1 cellular context compared by ENCODE assay signal in the genomic region with DNA sequence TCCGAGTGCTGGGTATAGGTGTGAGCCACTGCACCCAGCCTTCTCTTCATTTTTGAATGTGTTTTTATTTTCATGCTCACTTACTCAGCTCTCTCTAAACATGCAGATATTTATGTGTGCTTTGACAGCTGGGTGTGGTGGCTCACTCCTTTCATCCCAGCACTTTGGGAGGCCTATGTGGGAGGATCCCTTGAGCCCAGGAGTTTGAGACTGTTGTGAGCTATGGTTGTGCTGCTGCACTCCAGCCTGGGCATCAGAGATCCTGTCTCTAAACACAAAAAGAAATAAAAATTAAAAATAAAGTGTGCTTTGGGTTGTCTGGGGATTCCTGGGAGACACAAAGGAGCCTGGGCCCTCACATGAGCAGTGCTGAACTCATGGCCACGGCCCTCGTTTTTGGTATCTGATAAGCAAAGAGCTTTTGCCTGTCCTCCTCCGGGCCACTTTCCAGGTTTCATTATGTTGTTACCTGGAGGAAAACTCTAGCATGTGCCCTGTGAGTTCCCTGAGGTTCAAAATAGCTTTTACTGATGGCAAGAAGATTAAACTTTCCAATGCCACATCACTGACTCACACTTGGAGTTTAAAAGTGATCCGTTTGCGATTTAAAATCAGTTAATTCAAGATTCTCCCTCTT.
TF ChIP-seq lines count a peak whose summit lies in the region.

No MANE protein-coding gene starts in this region.

TF ChIP-seq in K562, 482 proteins besides CTCF, POLR2A, EP300 and RAD21 (continued from another document and continues in another):
- TF ChIP-seq, protein P1, sequence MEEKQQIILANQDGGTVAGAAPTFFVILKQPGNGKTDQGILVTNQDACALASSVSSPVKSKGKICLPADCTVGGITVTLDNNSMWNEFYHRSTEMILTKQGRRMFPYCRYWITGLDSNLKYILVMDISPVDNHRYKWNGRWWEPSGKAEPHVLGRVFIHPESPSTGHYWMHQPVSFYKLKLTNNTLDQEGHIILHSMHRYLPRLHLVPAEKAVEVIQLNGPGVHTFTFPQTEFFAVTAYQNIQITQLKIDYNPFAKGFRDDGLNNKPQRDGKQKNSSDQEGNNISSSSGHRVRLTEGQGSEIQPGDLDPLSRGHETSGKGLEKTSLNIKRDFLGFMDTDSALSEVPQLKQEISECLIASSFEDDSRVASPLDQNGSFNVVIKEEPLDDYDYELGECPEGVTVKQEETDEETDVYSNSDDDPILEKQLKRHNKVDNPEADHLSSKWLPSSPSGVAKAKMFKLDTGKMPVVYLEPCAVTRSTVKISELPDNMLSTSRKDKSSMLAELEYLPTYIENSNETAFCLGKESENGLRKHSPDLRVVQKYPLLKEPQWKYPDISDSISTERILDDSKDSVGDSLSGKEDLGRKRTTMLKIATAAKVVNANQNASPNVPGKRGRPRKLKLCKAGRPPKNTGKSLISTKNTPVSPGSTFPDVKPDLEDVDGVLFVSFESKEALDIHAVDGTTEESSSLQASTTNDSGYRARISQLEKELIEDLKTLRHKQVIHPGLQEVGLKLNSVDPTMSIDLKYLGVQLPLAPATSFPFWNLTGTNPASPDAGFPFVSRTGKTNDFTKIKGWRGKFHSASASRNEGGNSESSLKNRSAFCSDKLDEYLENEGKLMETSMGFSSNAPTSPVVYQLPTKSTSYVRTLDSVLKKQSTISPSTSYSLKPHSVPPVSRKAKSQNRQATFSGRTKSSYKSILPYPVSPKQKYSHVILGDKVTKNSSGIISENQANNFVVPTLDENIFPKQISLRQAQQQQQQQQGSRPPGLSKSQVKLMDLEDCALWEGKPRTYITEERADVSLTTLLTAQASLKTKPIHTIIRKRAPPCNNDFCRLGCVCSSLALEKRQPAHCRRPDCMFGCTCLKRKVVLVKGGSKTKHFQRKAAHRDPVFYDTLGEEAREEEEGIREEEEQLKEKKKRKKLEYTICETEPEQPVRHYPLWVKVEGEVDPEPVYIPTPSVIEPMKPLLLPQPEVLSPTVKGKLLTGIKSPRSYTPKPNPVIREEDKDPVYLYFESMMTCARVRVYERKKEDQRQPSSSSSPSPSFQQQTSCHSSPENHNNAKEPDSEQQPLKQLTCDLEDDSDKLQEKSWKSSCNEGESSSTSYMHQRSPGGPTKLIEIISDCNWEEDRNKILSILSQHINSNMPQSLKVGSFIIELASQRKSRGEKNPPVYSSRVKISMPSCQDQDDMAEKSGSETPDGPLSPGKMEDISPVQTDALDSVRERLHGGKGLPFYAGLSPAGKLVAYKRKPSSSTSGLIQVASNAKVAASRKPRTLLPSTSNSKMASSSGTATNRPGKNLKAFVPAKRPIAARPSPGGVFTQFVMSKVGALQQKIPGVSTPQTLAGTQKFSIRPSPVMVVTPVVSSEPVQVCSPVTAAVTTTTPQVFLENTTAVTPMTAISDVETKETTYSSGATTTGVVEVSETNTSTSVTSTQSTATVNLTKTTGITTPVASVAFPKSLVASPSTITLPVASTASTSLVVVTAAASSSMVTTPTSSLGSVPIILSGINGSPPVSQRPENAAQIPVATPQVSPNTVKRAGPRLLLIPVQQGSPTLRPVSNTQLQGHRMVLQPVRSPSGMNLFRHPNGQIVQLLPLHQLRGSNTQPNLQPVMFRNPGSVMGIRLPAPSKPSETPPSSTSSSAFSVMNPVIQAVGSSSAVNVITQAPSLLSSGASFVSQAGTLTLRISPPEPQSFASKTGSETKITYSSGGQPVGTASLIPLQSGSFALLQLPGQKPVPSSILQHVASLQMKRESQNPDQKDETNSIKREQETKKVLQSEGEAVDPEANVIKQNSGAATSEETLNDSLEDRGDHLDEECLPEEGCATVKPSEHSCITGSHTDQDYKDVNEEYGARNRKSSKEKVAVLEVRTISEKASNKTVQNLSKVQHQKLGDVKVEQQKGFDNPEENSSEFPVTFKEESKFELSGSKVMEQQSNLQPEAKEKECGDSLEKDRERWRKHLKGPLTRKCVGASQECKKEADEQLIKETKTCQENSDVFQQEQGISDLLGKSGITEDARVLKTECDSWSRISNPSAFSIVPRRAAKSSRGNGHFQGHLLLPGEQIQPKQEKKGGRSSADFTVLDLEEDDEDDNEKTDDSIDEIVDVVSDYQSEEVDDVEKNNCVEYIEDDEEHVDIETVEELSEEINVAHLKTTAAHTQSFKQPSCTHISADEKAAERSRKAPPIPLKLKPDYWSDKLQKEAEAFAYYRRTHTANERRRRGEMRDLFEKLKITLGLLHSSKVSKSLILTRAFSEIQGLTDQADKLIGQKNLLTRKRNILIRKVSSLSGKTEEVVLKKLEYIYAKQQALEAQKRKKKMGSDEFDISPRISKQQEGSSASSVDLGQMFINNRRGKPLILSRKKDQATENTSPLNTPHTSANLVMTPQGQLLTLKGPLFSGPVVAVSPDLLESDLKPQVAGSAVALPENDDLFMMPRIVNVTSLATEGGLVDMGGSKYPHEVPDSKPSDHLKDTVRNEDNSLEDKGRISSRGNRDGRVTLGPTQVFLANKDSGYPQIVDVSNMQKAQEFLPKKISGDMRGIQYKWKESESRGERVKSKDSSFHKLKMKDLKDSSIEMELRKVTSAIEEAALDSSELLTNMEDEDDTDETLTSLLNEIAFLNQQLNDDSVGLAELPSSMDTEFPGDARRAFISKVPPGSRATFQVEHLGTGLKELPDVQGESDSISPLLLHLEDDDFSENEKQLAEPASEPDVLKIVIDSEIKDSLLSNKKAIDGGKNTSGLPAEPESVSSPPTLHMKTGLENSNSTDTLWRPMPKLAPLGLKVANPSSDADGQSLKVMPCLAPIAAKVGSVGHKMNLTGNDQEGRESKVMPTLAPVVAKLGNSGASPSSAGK (IDR thresholded peaks at IDR 0.05) = peak; percentile 66
- TF ChIP-seq, protein P2, sequence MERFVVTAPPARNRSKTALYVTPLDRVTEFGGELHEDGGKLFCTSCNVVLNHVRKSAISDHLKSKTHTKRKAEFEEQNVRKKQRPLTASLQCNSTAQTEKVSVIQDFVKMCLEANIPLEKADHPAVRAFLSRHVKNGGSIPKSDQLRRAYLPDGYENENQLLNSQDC (CRISPR knock-in tag; IDR thresholded peaks at IDR 0.05) = no peak
- TF ChIP-seq POLR2H (tag; IDR thresholded peaks at IDR 0.05; ENCODE audit: low read depth) = peak; percentile 51; the same call in 1 of the 2 replicates
- TF ChIP-seq, protein P3, sequence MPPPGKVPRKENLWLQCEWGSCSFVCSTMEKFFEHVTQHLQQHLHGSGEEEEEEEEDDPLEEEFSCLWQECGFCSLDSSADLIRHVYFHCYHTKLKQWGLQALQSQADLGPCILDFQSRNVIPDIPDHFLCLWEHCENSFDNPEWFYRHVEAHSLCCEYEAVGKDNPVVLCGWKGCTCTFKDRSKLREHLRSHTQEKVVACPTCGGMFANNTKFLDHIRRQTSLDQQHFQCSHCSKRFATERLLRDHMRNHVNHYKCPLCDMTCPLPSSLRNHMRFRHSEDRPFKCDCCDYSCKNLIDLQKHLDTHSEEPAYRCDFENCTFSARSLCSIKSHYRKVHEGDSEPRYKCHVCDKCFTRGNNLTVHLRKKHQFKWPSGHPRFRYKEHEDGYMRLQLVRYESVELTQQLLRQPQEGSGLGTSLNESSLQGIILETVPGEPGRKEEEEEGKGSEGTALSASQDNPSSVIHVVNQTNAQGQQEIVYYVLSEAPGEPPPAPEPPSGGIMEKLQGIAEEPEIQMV (tag; conservative IDR thresholded peaks at IDR 0.05; ENCODE audit: low read depth) = peak; percentile 49; the same call in 1 of the 2 replicates
- peak; percentile 48 for TF ChIP-seq SMAD4 (CRISPR knock-in tag; conservative IDR thresholded peaks at IDR 0.05)
- 0 out of 2 replicates have a peak, but pooled peaks have one; percentile 63 for TF ChIP-seq BRD4 (IDR thresholded peaks at IDR 0.05)
- 0 out of 2 replicates have a peak, but pooled peaks have one; percentile 11 for TF ChIP-seq KLF6 (CRISPR knock-in tag; IDR thresholded peaks at IDR 0.05; ENCODE audit: borderline replicate concordance)
- no peak; the same call in 1 of the 2 replicates for TF ChIP-seq ZNF175 (CRISPR knock-in tag; IDR thresholded peaks at IDR 0.05; ENCODE audit: low read depth)
- TF ChIP-seq FOXK2 (conservative IDR thresholded peaks at IDR 0.05 in 1 of 2, IDR thresholded peaks at IDR 0.05 in 1 of 2; ENCODE audit: low read depth in 2 of 2) = peak in 1 of 2 experiments; percentile 4; a peak in 1 of 4 replicates
- TF ChIP-seq ZNF239 (CRISPR knock-in tag; IDR thresholded peaks at IDR 0.05) = 0 out of 2 replicates have a peak, but pooled peaks have one; percentile 29
- no peak for TF ChIP-seq CC2D1A (IDR thresholded peaks at IDR 0.05)
- TF ChIP-seq NFRKB (IDR thresholded peaks at IDR 0.05; ENCODE audit: low read depth) = peak; percentile 74; the same call in 1 of the 2 replicates
- TF ChIP-seq, protein P4, sequence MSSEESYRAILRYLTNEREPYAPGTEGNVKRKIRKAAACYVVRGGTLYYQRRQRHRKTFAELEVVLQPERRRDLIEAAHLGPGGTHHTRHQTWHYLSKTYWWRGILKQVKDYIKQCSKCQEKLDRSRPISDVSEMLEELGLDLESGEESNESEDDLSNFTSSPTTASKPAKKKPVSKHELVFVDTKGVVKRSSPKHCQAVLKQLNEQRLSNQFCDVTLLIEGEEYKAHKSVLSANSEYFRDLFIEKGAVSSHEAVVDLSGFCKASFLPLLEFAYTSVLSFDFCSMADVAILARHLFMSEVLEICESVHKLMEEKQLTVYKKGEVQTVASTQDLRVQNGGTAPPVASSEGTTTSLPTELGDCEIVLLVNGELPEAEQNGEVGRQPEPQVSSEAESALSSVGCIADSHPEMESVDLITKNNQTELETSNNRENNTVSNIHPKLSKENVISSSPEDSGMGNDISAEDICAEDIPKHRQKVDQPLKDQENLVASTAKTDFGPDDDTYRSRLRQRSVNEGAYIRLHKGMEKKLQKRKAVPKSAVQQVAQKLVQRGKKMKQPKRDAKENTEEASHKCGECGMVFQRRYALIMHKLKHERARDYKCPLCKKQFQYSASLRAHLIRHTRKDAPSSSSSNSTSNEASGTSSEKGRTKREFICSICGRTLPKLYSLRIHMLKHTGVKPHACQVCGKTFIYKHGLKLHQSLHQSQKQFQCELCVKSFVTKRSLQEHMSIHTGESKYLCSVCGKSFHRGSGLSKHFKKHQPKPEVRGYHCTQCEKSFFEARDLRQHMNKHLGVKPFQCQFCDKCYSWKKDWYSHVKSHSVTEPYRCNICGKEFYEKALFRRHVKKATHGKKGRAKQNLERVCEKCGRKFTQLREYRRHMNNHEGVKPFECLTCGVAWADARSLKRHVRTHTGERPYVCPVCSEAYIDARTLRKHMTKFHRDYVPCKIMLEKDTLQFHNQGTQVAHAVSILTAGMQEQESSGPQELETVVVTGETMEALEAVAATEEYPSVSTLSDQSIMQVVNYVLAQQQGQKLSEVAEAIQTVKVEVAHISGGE (CRISPR knock-in tag; IDR thresholded peaks at IDR 0.05) = peak in 1 of 3 experiments; percentile 26; a peak in 1 of 6 replicates
- no peak for TF ChIP-seq NR4A1 (CRISPR knock-in tag; IDR thresholded peaks at IDR 0.05)
- peak; percentile 14; the same call in 1 of the 2 replicates for TF ChIP-seq NR4A1 (tag; IDR thresholded peaks at IDR 0.05)
- no peak for TF ChIP-seq ZNF785 (CRISPR knock-in tag; IDR thresholded peaks at IDR 0.05)
- TF ChIP-seq MEIS2 (IDR thresholded peaks at IDR 0.05; ENCODE audit: partially characterized antibody) = no peak
- TF ChIP-seq L3MBTL2 (IDR thresholded peaks at IDR 0.05) = peak; percentile 74
- peak; percentile 93 for TF ChIP-seq GTF2E2 (tag; IDR thresholded peaks at IDR 0.05)
- TF ChIP-seq, protein P5, sequence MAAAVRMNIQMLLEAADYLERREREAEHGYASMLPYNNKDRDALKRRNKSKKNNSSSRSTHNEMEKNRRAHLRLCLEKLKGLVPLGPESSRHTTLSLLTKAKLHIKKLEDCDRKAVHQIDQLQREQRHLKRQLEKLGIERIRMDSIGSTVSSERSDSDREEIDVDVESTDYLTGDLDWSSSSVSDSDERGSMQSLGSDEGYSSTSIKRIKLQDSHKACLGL (CRISPR knock-in tag; IDR thresholded peaks at IDR 0.05; ENCODE audit: borderline replicate concordance, poor library complexity, severe bottlenecking) = peak; percentile 19
- peak; percentile 15; the same call in 1 of the 2 replicates for TF ChIP-seq MECOM (CRISPR knock-in tag; IDR thresholded peaks at IDR 0.05)
- TF ChIP-seq, protein P6, sequence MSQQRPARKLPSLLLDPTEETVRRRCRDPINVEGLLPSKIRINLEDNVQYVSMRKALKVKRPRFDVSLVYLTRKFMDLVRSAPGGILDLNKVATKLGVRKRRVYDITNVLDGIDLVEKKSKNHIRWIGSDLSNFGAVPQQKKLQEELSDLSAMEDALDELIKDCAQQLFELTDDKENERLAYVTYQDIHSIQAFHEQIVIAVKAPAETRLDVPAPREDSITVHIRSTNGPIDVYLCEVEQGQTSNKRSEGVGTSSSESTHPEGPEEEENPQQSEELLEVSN (IDR thresholded peaks at IDR 0.05; ENCODE audit: borderline replicate concordance in 1 of 2, extremely low read depth in 1 of 2, insufficient read depth in 1 of 2, insufficient read length in 1 of 2, low read depth in 1 of 2, low read length in 1 of 2, poor library complexity in 1 of 2, severe bottlenecking in 1 of 2) = peak in 1 of 2 experiments; percentile 42
- peak; percentile 57; the same call in 1 of the 2 replicates for TF ChIP-seq DMBX1 (CRISPR knock-in tag; IDR thresholded peaks at IDR 0.05; ENCODE audit: borderline replicate concordance)
- TF ChIP-seq TRIM24 (IDR thresholded peaks at IDR 0.05) = peak in 1 of 2 experiments; percentile 32; a peak in 1 of 4 replicates
- TF ChIP-seq YY1 (IDR thresholded peaks at IDR 0.05; ENCODE audit: borderline replicate concordance in 1 of 3, control insufficient read depth in 1 of 3, extremely low read depth in 1 of 3, insufficient read depth in 3 of 3, insufficient read length in 1 of 3, insufficient replicate concordance in 2 of 3, low read depth in 1 of 3, low read length in 2 of 3) = no peak
- TF ChIP-seq MYC (IDR thresholded peaks at IDR 0.05; ENCODE audit: low read depth, low read length) = peak; percentile 15; the same call in 1 of the 2 replicates
- 0 out of 2 replicates have a peak, but pooled peaks have one; percentile 25 for TF ChIP-seq MYC (CRISPR knock-in tag; IDR thresholded peaks at IDR 0.05; ENCODE audit: borderline replicate concordance, low read depth)
- TF ChIP-seq, protein P7, sequence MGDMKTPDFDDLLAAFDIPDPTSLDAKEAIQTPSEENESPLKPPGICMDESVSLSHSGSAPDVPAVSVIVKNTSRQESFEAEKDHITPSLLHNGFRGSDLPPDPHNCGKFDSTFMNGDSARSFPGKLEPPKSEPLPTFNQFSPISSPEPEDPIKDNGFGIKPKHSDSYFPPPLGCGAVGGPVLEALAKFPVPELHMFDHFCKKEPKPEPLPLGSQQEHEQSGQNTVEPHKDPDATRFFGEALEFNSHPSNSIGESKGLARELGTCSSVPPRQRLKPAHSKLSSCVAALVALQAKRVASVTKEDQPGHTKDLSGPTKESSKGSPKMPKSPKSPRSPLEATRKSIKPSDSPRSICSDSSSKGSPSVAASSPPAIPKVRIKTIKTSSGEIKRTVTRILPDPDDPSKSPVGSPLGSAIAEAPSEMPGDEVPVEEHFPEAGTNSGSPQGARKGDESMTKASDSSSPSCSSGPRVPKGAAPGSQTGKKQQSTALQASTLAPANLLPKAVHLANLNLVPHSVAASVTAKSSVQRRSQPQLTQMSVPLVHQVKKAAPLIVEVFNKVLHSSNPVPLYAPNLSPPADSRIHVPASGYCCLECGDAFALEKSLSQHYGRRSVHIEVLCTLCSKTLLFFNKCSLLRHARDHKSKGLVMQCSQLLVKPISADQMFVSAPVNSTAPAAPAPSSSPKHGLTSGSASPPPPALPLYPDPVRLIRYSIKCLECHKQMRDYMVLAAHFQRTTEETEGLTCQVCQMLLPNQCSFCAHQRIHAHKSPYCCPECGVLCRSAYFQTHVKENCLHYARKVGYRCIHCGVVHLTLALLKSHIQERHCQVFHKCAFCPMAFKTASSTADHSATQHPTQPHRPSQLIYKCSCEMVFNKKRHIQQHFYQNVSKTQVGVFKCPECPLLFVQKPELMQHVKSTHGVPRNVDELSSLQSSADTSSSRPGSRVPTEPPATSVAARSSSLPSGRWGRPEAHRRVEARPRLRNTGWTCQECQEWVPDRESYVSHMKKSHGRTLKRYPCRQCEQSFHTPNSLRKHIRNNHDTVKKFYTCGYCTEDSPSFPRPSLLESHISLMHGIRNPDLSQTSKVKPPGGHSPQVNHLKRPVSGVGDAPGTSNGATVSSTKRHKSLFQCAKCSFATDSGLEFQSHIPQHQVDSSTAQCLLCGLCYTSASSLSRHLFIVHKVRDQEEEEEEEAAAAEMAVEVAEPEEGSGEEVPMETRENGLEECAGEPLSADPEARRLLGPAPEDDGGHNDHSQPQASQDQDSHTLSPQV (IDR thresholded peaks at IDR 0.05) = peak; percentile 85
